ENCODE assay signal across 26 cellular contexts in genomic region chr10:78954701-78955100, GRCh38.
"Had no signal": no experiment of that assay in that cellular context is flagged by ENCODE, and none has a peak within 500 bp of the region (broad histone marks: within the 10 kb centered on the region; RNA-seq: fewer than 3 reads in every experiment).

No MANE protein-coding gene starts in this region.

- H3K4me3 ChIP-seq: heart left ventricle, left lung, lung, mucosa of descending colon, pancreas, psoas muscle, right lobe of liver, suprapubic skin, thoracic aorta, tibial artery, upper lobe of right lung had no signal

- H3K4me1 ChIP-seq: pancreas, psoas muscle, right lobe of liver had no signal

- H3K27ac Mint-ChIP-seq: naive thymus-derived CD4-positive, alpha-beta T cell; natural killer cell treated with Interleukin-12 subunit alpha and Interleukin-12 subunit beta and Interleukin-15 and Interleukin-18, amount 100 ng/mL, for 72 hours; stimulated activated naive CD8-positive, alpha-beta T cell treated with anti-CD3 and anti-CD28 coated beads, Interleukin-15, Interleukin-2, amounts not matched to agents 100 ng/mL and 50 ng/mL, for 24 hours had no signal

- H3K9me3 Mint-ChIP-seq: immature natural killer cell; naive thymus-derived CD4-positive, alpha-beta T cell; natural killer cell treated with Interleukin-12 subunit alpha and Interleukin-12 subunit beta and Interleukin-15 and Interleukin-18, amount 100 ng/mL, for 72 hours; stimulated activated naive CD8-positive, alpha-beta T cell treated with anti-CD3 and anti-CD28 coated beads, Interleukin-15, Interleukin-2, amounts not matched to agents 100 ng/mL and 50 ng/mL, for 24 hours had no signal

- H3K27ac ChIP-seq: heart left ventricle, left lung, pancreas, psoas muscle, right lobe of liver, suprapubic skin, thoracic aorta, tibial artery, upper lobe of right lung had no signal

- ATAC-seq: heart left ventricle; left colon; left lung; mucosa of descending colon; naive thymus-derived CD4-positive, alpha-beta T cell; natural killer cell treated with Interleukin-12 subunit alpha and Interleukin-12 subunit beta and Interleukin-15 and Interleukin-18, amount 100 ng/mL, for 72 hours; pancreas; psoas muscle; right lobe of liver; upper lobe of right lung had no signal

- DNase-seq: heart left ventricle; hypothalamus; immature natural killer cell; kidney; left colon; left lung; midbrain; mucosa of descending colon; naive thymus-derived CD4-positive, alpha-beta T cell; nucleus accumbens; psoas muscle; right lobe of liver; stimulated activated CD4-positive, alpha-beta T cell treated with anti-CD3 and anti-CD28 coated beads, Interleukin-12 subunit alpha, Interleukin-12 subunit beta, amount 100 ng/mL, for 4 hours; stimulated activated CD4-positive, alpha-beta T cell treated with anti-CD3 and anti-CD28 coated beads, Interleukin-15, amount 100 ng/mL, for 24 hours; stimulated activated CD4-positive, alpha-beta T cell treated with anti-CD3 and anti-CD28 coated beads, Interleukin-2, amount 100 ng/mL, for 24 hours; stimulated activated CD4-positive, alpha-beta T cell treated with anti-CD3 and anti-CD28 coated beads, Interleukin-4, amount 100 ng/mL, for 1 hour; stimulated activated naive CD4-positive, alpha-beta T cell; tibial artery; trophoblast cell; upper lobe of right lung had no signal

- H3K9me3 ChIP-seq: heart left ventricle, left lung, mucosa of descending colon, pancreas, psoas muscle, right lobe of liver, suprapubic skin, thoracic aorta, tibial artery, upper lobe of right lung had no signal

- H3K27me3 Mint-ChIP-seq: stimulated activated naive CD8-positive, alpha-beta T cell treated with anti-CD3 and anti-CD28 coated beads, Interleukin-15, Interleukin-2, amounts not matched to agents 100 ng/mL and 50 ng/mL, for 24 hours had no signal

- H3K36me3 Mint-ChIP-seq: immature natural killer cell; naive thymus-derived CD4-positive, alpha-beta T cell; natural killer cell treated with Interleukin-12 subunit alpha and Interleukin-12 subunit beta and Interleukin-15 and Interleukin-18, amount 100 ng/mL, for 72 hours had no signal

- H3K4me3 Mint-ChIP-seq: immature natural killer cell; naive thymus-derived CD4-positive, alpha-beta T cell; natural killer cell treated with Interleukin-12 subunit alpha and Interleukin-12 subunit beta and Interleukin-15 and Interleukin-18, amount 100 ng/mL, for 72 hours; stimulated activated naive CD8-positive, alpha-beta T cell treated with anti-CD3 and anti-CD28 coated beads, Interleukin-15, Interleukin-2, amounts not matched to agents 100 ng/mL and 50 ng/mL, for 24 hours had no signal

- H3K36me3 ChIP-seq: heart left ventricle, left lung, pancreas, right lobe of liver, suprapubic skin, thoracic aorta, tibial artery, upper lobe of right lung had no signal

- H3K27me3 ChIP-seq: heart left ventricle, left lung, pancreas, right lobe of liver, suprapubic skin, tibial artery, upper lobe of right lung had no signal
